16 cellular contexts compared by ENCODE assay signal in the genomic region with DNA sequence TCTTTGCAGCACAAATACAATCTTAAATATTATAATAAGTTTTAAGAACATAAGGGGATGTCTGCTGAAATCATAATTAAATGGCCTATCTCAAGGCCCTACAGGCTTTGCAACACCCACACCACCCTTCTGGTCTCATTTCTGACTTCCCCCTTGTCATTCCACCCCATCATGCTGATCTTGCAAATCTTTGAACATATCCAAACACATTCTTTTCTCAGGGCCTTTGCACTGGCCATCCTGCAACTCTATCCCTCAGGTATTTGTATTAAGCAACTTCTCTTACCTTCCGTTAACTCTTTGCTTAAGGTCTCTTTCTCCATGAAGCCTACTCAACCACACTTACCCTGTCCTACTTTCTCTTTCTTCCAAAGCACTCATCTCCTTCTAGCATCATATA.
"Had no signal": no experiment of that assay in that cellular context is flagged by ENCODE, and none has a peak within 500 bp of the region (broad histone marks: within the 10 kb centered on the region; RNA-seq: fewer than 3 reads in every experiment).

No MANE protein-coding gene starts in this region.

- DNase-seq: cortex of kidney; effector memory CD4-positive, alpha-beta T cell; heart left ventricle; mesendoderm; naive B cell; nephron progenitor cell; posterior cingulate gyrus; sigmoid colon; stimulated activated CD4-positive, alpha-beta T cell treated with anti-CD3 and anti-CD28 coated beads, Interleukin-2, amount 100 ng/mL, for 24 hours; stimulated activated naive CD4-positive, alpha-beta T cell treated with Interleukin-2 at 50 U/mL for 16 hours; testis; transverse colon had no signal

- H3K27ac Mint-ChIP-seq: naive B cell, nephron progenitor cell had no signal

- H3K9me3 ChIP-seq: heart left ventricle, neutrophil, sigmoid colon, testis, transverse colon had no signal

- H3K36me3 ChIP-seq: heart left ventricle, neutrophil, sigmoid colon, transverse colon had no signal

- H3K9me3 Mint-ChIP-seq: nephron progenitor cell had no signal

- H3K4me3 ChIP-seq: heart left ventricle, sigmoid colon, skin epidermis, testis, transverse colon had no signal

- ATAC-seq: esophagus mucosa, heart left ventricle had no signal

- H3K4me3 Mint-ChIP-seq: naive B cell, nephron progenitor cell had no signal

- FAIRE-seq: endometrium had no signal

- H3K27ac ChIP-seq: neutrophil, sigmoid colon, skin epidermis, testis, transverse colon had no signal

- H3K27me3 ChIP-seq: testis had no signal

- H3K36me3 Mint-ChIP-seq: naive B cell had no signal
